2 cellular contexts compared by ENCODE assay signal in genomic region chr17:78138204-78139060, GRCh38.
TF ChIP-seq lines count a peak whose summit lies in the region.

No MANE protein-coding gene starts in this region.

TF ChIP-seq in HEK293, 187 proteins besides CTCF, POLR2A, EP300 and RAD21:
- TF ChIP-seq ZNF121 (tag by site-specific recombination; IDR thresholded peaks at IDR 0.05) (no peak), ZFP69B (tag by site-specific recombination; IDR thresholded peaks at IDR 0.05) (peak; percentile 28; the same call in 1 of the 2 replicates)

TF ChIP-seq in GM23338, 12 proteins besides CTCF, POLR2A, EP300 and RAD21:
- TF ChIP-seq STAT1 (IDR thresholded peaks at IDR 0.05; ENCODE audit: unreplicated experiment) (no peak), EZH2 (IDR thresholded peaks at IDR 0.05; ENCODE audit: low read depth, unreplicated experiment) (no peak), ZNF114 (CRISPR knock-in tag; IDR thresholded peaks at IDR 0.05) (no peak), POLR2AphosphoS5 (IDR thresholded peaks at IDR 0.05; ENCODE audit: low read depth) (no peak), CREB1 (CRISPR knock-in tag; IDR thresholded peaks at IDR 0.05; ENCODE audit: low read depth) (no peak), ZNF462 (CRISPR knock-in tag; IDR thresholded peaks at IDR 0.05) (no peak), JUNB (IDR thresholded peaks at IDR 0.05; ENCODE audit: unreplicated experiment) (no peak), ZNF331 (CRISPR knock-in tag; IDR thresholded peaks at IDR 0.05; ENCODE audit: low read depth) (no peak), EZH2phosphoT487 (IDR thresholded peaks at IDR 0.05; ENCODE audit: unreplicated experiment) (no peak), NANOG (IDR thresholded peaks at IDR 0.05; ENCODE audit: borderline replicate concordance) (no peak)
- TF ChIP-seq, protein P1, sequence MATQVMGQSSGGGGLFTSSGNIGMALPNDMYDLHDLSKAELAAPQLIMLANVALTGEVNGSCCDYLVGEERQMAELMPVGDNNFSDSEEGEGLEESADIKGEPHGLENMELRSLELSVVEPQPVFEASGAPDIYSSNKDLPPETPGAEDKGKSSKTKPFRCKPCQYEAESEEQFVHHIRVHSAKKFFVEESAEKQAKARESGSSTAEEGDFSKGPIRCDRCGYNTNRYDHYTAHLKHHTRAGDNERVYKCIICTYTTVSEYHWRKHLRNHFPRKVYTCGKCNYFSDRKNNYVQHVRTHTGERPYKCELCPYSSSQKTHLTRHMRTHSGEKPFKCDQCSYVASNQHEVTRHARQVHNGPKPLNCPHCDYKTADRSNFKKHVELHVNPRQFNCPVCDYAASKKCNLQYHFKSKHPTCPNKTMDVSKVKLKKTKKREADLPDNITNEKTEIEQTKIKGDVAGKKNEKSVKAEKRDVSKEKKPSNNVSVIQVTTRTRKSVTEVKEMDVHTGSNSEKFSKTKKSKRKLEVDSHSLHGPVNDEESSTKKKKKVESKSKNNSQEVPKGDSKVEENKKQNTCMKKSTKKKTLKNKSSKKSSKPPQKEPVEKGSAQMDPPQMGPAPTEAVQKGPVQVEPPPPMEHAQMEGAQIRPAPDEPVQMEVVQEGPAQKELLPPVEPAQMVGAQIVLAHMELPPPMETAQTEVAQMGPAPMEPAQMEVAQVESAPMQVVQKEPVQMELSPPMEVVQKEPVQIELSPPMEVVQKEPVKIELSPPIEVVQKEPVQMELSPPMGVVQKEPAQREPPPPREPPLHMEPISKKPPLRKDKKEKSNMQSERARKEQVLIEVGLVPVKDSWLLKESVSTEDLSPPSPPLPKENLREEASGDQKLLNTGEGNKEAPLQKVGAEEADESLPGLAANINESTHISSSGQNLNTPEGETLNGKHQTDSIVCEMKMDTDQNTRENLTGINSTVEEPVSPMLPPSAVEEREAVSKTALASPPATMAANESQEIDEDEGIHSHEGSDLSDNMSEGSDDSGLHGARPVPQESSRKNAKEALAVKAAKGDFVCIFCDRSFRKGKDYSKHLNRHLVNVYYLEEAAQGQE (IDR thresholded peaks at IDR 0.05; ENCODE audit: unreplicated experiment) = no peak
- TF ChIP-seq, protein P2, sequence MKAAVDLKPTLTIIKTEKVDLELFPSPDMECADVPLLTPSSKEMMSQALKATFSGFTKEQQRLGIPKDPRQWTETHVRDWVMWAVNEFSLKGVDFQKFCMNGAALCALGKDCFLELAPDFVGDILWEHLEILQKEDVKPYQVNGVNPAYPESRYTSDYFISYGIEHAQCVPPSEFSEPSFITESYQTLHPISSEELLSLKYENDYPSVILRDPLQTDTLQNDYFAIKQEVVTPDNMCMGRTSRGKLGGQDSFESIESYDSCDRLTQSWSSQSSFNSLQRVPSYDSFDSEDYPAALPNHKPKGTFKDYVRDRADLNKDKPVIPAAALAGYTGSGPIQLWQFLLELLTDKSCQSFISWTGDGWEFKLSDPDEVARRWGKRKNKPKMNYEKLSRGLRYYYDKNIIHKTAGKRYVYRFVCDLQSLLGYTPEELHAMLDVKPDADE (IDR thresholded peaks at IDR 0.05) = no peak
